22 cellular contexts compared by ENCODE assay signal in genomic region chr6:109309917-109310316, GRCh38.
DNase-seq lines count a peak whose midpoint lies in the region; ATAC-seq, FAIRE-seq and TF ChIP-seq lines count a peak whose summit lies in the region.
"Had no signal": no experiment of that assay in that cellular context is flagged by ENCODE, and none has a peak within 500 bp of the region (broad histone marks: within the 10 kb centered on the region; RNA-seq: fewer than 3 reads in every experiment).

No MANE protein-coding gene starts in this region.

- H3K9me2 ChIP-seq in OCI-LY7 (ENCODE audit: insufficient read depth, low read length) = no peaks in the 10 kb centered on the region

- no peaks in the 10 kb centered on the region for H3K27me3 ChIP-seq in K562 (ENCODE audit: control insufficient read depth in 2 of 2, insufficient read depth in 2 of 2, low read length in 2 of 2)
- H3K27me3 ChIP-seq: BLaER1 treated with 17β-estradiol and CSF1 and Interleukin-3, amounts not matched to agents 10 nM and 100 nM had no signal

- H3K79me2 ChIP-seq in OCI-LY7 (ENCODE audit: insufficient read depth, low read depth, low read length) (no peaks in the 10 kb centered on the region), K562 (ENCODE audit: control insufficient read depth, insufficient read depth, low read length) (no peaks in the 10 kb centered on the region)

- ATAC-seq in K562 (no peak), SK-N-SH treated with all-trans-retinoic acid at 6 μM for 48 hours (no peak)
- ATAC-seq: CD8-positive, alpha-beta T cell; GM12878 had no signal

- H3K36me3 ChIP-seq in OCI-LY7 (ENCODE audit: insufficient read depth, low read length) (no peaks in the 10 kb centered on the region), K562 (ENCODE audit: control insufficient read depth, insufficient read depth, low read length) (no peaks in the 10 kb centered on the region)

- CTCF ChIA-PET in OCI-LY7 (lab: Charles Lee; ENCODE audit: unreplicated experiment) = interaction anchor here (0.9 kb wide), 1 partner anchor 32 kb away, joined by 3 read pairs; no protein-coding TSS in a partner anchor
- CTCF ChIA-PET in K562 (lab: Yijun Ruan, JAX; ENCODE audit: low intra/inter-chr PET ratio) = no interaction called here

- H3K9ac ChIP-seq in K562 (ENCODE audit: insufficient read depth in 1 of 2, low read depth in 2 of 2, low read length in 2 of 2) = no peak overlapping the region
- H3K9ac ChIP-seq: BLaER1 treated with 17β-estradiol and CSF1 and Interleukin-3, amounts not matched to agents 10 nM and 100 nM had no signal

- H4K20me1 ChIP-seq in OCI-LY7 (ENCODE audit: insufficient read depth, low read length) (no peaks in the 10 kb centered on the region), K562 (replicated peaks; ENCODE audit: control insufficient read depth, insufficient read depth, low read length) (no peaks in the 10 kb centered on the region)
- H4K20me1 ChIP-seq: BLaER1 treated with 17β-estradiol and CSF1 and Interleukin-3, amounts not matched to agents 10 nM and 100 nM had no signal

- TF ChIP-seq CTCF in GM20000 (IDR thresholded peaks at IDR 0.05; ENCODE audit: extremely low read depth, missing control alignments) (peak; percentile 3), OCI-LY7 (conservative IDR thresholded peaks at IDR 0.05; ENCODE audit: low read length) (peak; percentile 51), K562 (IDR thresholded peaks at IDR 0.05 in 2 of 3, conservative IDR thresholded peaks at IDR 0.05 in 1 of 3; ENCODE audit: insufficient read depth in 2 of 3, low read depth in 1 of 3, low read length in 3 of 3) (peak; percentile 14 to 52 (median 34); a peak in 4 of 6 replicates), GM13976 (IDR thresholded peaks at IDR 0.05; ENCODE audit: borderline replicate concordance, control extremely low read depth, extremely low read depth, insufficient read depth, missing control alignments) (no peak)

- BruUV-seq in OCI-LY7 (replicated peaks; lab: Mats Ljungman, UMichigan) (no TSS peak), K562 (replicated peaks; lab: Mats Ljungman, UMichigan) (no TSS peak)

- no peak overlapping the region for H3K27ac ChIP-seq in OCI-LY7 (ENCODE audit: low read depth, low read length, poor library complexity, severe bottlenecking)
- no peak overlapping the region for H3K27ac ChIP-seq in K562 (ENCODE audit: extremely low read depth, low read depth, low read length)
- H3K27ac ChIP-seq: BLaER1 treated with 17β-estradiol and CSF1 and Interleukin-3, amounts not matched to agents 10 nM and 100 nM; C4-2B had no signal

- in situ Hi-C loops in K562 (cut with MboI) (no loop called here), GM13976 (cut with MboI; ENCODE audit: low sequenced_read_pairs, unreplicated experiment) (no loop called here)

- intact Hi-C loops in OCI-LY7 (cut with micrococcal nuclease; ENCODE audit: unreplicated experiment) (no loop called here), K562 (cut with micrococcal nuclease) (no loop called here)

- H2AFZ ChIP-seq in OCI-LY7 (ENCODE audit: low read length) = no peak overlapping the region
- H2AFZ ChIP-seq in K562 (ENCODE audit: low read depth, low read length) = no peak overlapping the region

- POLR2A ChIA-PET in OCI-LY7 (lab: Charles Lee) (no interaction called here), K562 (lab: Yijun Ruan, JAX) (interaction anchor here (0.8 to 0.9 kb wide), 2 partner anchors 11 to 438 kb away, joined by 3 to 6 read pairs; no protein-coding TSS in a partner anchor)

- 68% methylated on average over 5 of the region's 5 CpGs for WGBS in K562 (ENCODE audit: insufficient coverage, low coverage, missing lambda C conversion rate)

- TF ChIP-seq POLR2A in K562 (conservative IDR thresholded peaks at IDR 0.05) = no peak

- no peak for FAIRE-seq in K562 (lab: Jason Lieb, UNC)
- FAIRE-seq: A204.1, D721Med, GM12878, GM12892 had no signal

- H3K4me2 ChIP-seq in OCI-LY7 (ENCODE audit: low read length) = no peak overlapping the region
- H3K4me2 ChIP-seq in K562 (ENCODE audit: insufficient read depth, low read length) = no peak overlapping the region
- H3K4me2 ChIP-seq: BLaER1 treated with 17β-estradiol and CSF1 and Interleukin-3, amounts not matched to agents 10 nM and 100 nM had no signal

- H3K9me1 ChIP-seq in K562 (ENCODE audit: control insufficient read depth, insufficient read depth, low read length) = no peaks in the 10 kb centered on the region

- DNase-seq in GM20000 (ENCODE audit: low spot score) = no peak
- peak; percentile 8 for DNase-seq in OCI-LY7 (ENCODE audit: low spot score)
- no peak for DNase-seq in K562 (ENCODE audit: extremely low read depth in 1 of 4, low spot score in 3 of 4)
- no peak for DNase-seq in GM13976 (ENCODE audit: low spot score)
- no peak for DNase-seq in AG08395 (ENCODE audit: low spot score)
- no peak for DNase-seq in islet precursor cell
- DNase-seq: 8988T; ACHN; AML-193; Caco-2; Calu3; CD4-positive, alpha-beta T cell; CD8-positive, alpha-beta T cell; DMS79 treated with DMSO at 0.1 percent for 48 hours; GDM1 had no signal

- H3K9me3 ChIP-seq in OCI-LY7 (ENCODE audit: low read length) = no peaks in the 10 kb centered on the region
- H3K9me3 ChIP-seq in K562 (replicated peaks; ENCODE audit: control insufficient read depth, insufficient read depth, low read depth, low read length) = no peaks in the 10 kb centered on the region
- H3K9me3 ChIP-seq: Caco-2 had no signal

- peak in 1 of 2 experiments; percentile 47; a peak in 2 of 4 replicates for TF ChIP-seq RAD21 in K562 (CRISPR knock-in tag; conservative IDR thresholded peaks at IDR 0.05 in 1 of 2, IDR thresholded peaks at IDR 0.05 in 1 of 2)

- no peak for TF ChIP-seq EP300 in K562 (IDR thresholded peaks at IDR 0.05; ENCODE audit: low read length)

- H3K4me1 ChIP-seq in OCI-LY7 (ENCODE audit: insufficient read depth, low read length, poor library complexity, severe bottlenecking) (peaks cover 10% of the 10 kb centered on the region), K562 (replicated peaks in 1 of 2; ENCODE audit: control insufficient read depth in 2 of 2, insufficient read depth in 2 of 2, low read length in 2 of 2) (peaks cover 25 to 41% of the 10 kb centered on the region in 2 experiments)

- H3K4me3 ChIP-seq in OCI-LY7 (ENCODE audit: low read depth, low read length, poor library complexity, severe bottlenecking) = no peak overlapping the region
- no peak overlapping the region for H3K4me3 ChIP-seq in K562
- H3K4me3 ChIP-seq: BLaER1 treated with 17β-estradiol and CSF1 and Interleukin-3, amounts not matched to agents 10 nM and 100 nM; GM12878 had no signal

TF ChIP-seq in K562, 482 proteins besides CTCF, POLR2A, EP300 and RAD21:
- TF ChIP-seq ZNF3 (CRISPR knock-in tag; IDR thresholded peaks at IDR 0.05) = no peak
- no peak for TF ChIP-seq PURB (CRISPR knock-in tag; IDR thresholded peaks at IDR 0.05; ENCODE audit: low read depth)

TF ChIP-seq in SK-N-SH treated with all-trans-retinoic acid at 6 μM for 48 hours, 23 proteins besides CTCF, POLR2A, EP300 and RAD21 (continues in another document):
- TF ChIP-seq POU6F1 (CRISPR knock-in tag; IDR thresholded peaks at IDR 0.05; ENCODE audit: borderline replicate concordance, low read depth) = no peak
- TF ChIP-seq ZFP30 (CRISPR knock-in tag; IDR thresholded peaks at IDR 0.05) = no peak
- TF ChIP-seq OSR1 (CRISPR knock-in tag; IDR thresholded peaks at IDR 0.05) = no peak
- TF ChIP-seq CREB5 (CRISPR knock-in tag; IDR thresholded peaks at IDR 0.05; ENCODE audit: low read depth) = no peak
- TF ChIP-seq SNAI2 (CRISPR knock-in tag; IDR thresholded peaks at IDR 0.05) = no peak
- TF ChIP-seq ZNF8 (CRISPR knock-in tag; IDR thresholded peaks at IDR 0.05) = no peak
